Comparison of ENCODE assay signal across 30 cellular contexts in genomic region chr15:73709241-73709640, GRCh38. TPM values are rescaled to one million over a fixed set of nuclear protein-coding genes. Genes with fewer than 3 reads are reported as not detected.
"Had no signal": no experiment of that assay in that cellular context is flagged by ENCODE, and none has a peak within 500 bp of the region (broad histone marks: within the 10 kb centered on the region; RNA-seq: fewer than 3 reads in every experiment).

No MANE protein-coding gene starts in this region.

- H3K27ac Mint-ChIP-seq: activated CD8-positive, alpha-beta T cell treated with anti-CD3 and anti-CD28 coated beads for 36 hours; activated naive CD4-positive, alpha-beta T cell treated with anti-CD3 and anti-CD28 coated beads, Interleukin-2, amount 50 U/mL, for 24 hours; activated naive CD8-positive, alpha-beta T cell treated with anti-CD3 and anti-CD28 coated beads for 36 hours; activated naive CD8-positive, alpha-beta T cell treated with anti-CD3 and anti-CD28 coated beads, Interleukin-2, amount 50 U/mL, for 24 hours; activated T-helper 17 cell treated with anti-CD3 and anti-CD28 coated beads, Interleukin-2, amount 50 U/mL, for 72 hours had no signal

- H3K27me3 ChIP-seq: adrenal gland, body of pancreas had no signal

- H3K27ac ChIP-seq: adrenal gland, body of pancreas had no signal

- ATAC-seq: activated CD8-positive, alpha-beta T cell treated with anti-CD3 and anti-CD28 coated beads for 36 hours; activated naive CD8-positive, alpha-beta T cell treated with anti-CD3 and anti-CD28 coated beads, Interleukin-2, amount 50 U/mL, for 24 hours; activated T-cell treated with anti-CD3 and anti-CD28 coated beads, Interleukin-2, amount 50 U/mL, for 4 hours; activated T-helper 17 cell treated with anti-CD3 and anti-CD28 coated beads, Interleukin-2, amount 50 U/mL, for 72 hours; body of pancreas; esophagus mucosa; WTC11 had no signal

- H3K4me3 ChIP-seq: adrenal gland, body of pancreas had no signal

- H3K4me3 Mint-ChIP-seq: activated CD8-positive, alpha-beta T cell treated with anti-CD3 and anti-CD28 coated beads for 36 hours; activated naive CD4-positive, alpha-beta T cell treated with anti-CD3 and anti-CD28 coated beads, Interleukin-2, amount 50 U/mL, for 24 hours; activated naive CD8-positive, alpha-beta T cell treated with anti-CD3 and anti-CD28 coated beads for 36 hours; activated naive CD8-positive, alpha-beta T cell treated with anti-CD3 and anti-CD28 coated beads, Interleukin-2, amount 50 U/mL, for 24 hours; activated T-cell treated with anti-CD3 and anti-CD28 coated beads, Interleukin-2, amount 50 U/mL, for 4 hours; activated T-helper 17 cell treated with anti-CD3 and anti-CD28 coated beads, Interleukin-2, amount 50 U/mL, for 72 hours; WTC11 had no signal

- FAIRE-seq: colon, endometrium, frontal cortex had no signal

- H3K9me3 Mint-ChIP-seq: activated CD8-positive, alpha-beta T cell treated with anti-CD3 and anti-CD28 coated beads for 36 hours; activated naive CD4-positive, alpha-beta T cell treated with anti-CD3 and anti-CD28 coated beads, Interleukin-2, amount 50 U/mL, for 24 hours; activated naive CD8-positive, alpha-beta T cell treated with anti-CD3 and anti-CD28 coated beads for 36 hours; activated naive CD8-positive, alpha-beta T cell treated with anti-CD3 and anti-CD28 coated beads, Interleukin-2, amount 50 U/mL, for 24 hours; activated T-cell treated with anti-CD3 and anti-CD28 coated beads, Interleukin-2, amount 50 U/mL, for 4 hours; activated T-helper 17 cell treated with anti-CD3 and anti-CD28 coated beads, Interleukin-2, amount 50 U/mL, for 72 hours; WTC11 had no signal

- H3K4me1 ChIP-seq: body of pancreas had no signal

- DNase-seq: activated CD4-positive, alpha-beta T cell treated with anti-CD3 and anti-CD28 coated beads for 1 hour; activated CD4-positive, alpha-beta T cell treated with anti-CD3 and anti-CD28 coated beads for 4 hours; activated CD4-positive, alpha-beta T cell treated with anti-CD3 and anti-CD28 coated beads, Interleukin-2, amount 50 U/mL, for 1 hour; activated CD4-positive, alpha-beta T cell treated with anti-CD3 and anti-CD28 coated beads, Interleukin-2, amount 50 U/mL, for 48 hours; activated CD8-positive, alpha-beta memory T cell treated with anti-CD3 and anti-CD28 coated beads for 24 hours; activated CD8-positive, alpha-beta T cell treated with anti-CD3 and anti-CD28 coated beads for 36 hours; activated effector memory CD4-positive, alpha-beta T cell treated with Interleukin-2 at 50 U/mL for 16 hours; activated gamma-delta T cell treated with Interleukin-2 at 50 U/mL for 16 hours; activated naive CD4-positive, alpha-beta T cell treated with Interleukin-2 at 50 U/mL for 16 hours; activated naive CD8-positive, alpha-beta T cell treated with anti-CD3 and anti-CD28 coated beads for 36 hours; activated naive CD8-positive, alpha-beta T cell treated with anti-CD3 and anti-CD28 coated beads, Interleukin-2, amount 50 U/mL, for 24 hours; activated T-cell treated with anti-CD3 and anti-CD28 coated beads, Interleukin-2, amount 50 U/mL, for 4 hours; adrenal gland; amygdala; aorta; body of pancreas; caudate nucleus; cortex of kidney; effector CD8-positive, alpha-beta T cell; foreskin fibroblast; head of caudate nucleus; T-helper 1 cell; T-helper 2 cell had no signal

- H3K36me3 Mint-ChIP-seq: activated naive CD4-positive, alpha-beta T cell treated with anti-CD3 and anti-CD28 coated beads, Interleukin-2, amount 50 U/mL, for 24 hours; activated naive CD8-positive, alpha-beta T cell treated with anti-CD3 and anti-CD28 coated beads for 36 hours had no signal

- H3K4me1 Mint-ChIP-seq: activated naive CD4-positive, alpha-beta T cell treated with anti-CD3 and anti-CD28 coated beads, Interleukin-2, amount 50 U/mL, for 24 hours; activated naive CD8-positive, alpha-beta T cell treated with anti-CD3 and anti-CD28 coated beads for 36 hours; activated naive CD8-positive, alpha-beta T cell treated with anti-CD3 and anti-CD28 coated beads, Interleukin-2, amount 50 U/mL, for 24 hours; activated T-helper 17 cell treated with anti-CD3 and anti-CD28 coated beads, Interleukin-2, amount 50 U/mL, for 72 hours; WTC11 had no signal

- H3K9me3 ChIP-seq: adrenal gland, body of pancreas had no signal

RNA-seq across cellular contexts. Expression of gene INSYN1, which starts 43.9 kb away (rescaled TPM):
- total RNA-seq: activated CD8-positive, alpha-beta T cell treated with anti-CD3 and anti-CD28 coated beads for 36 hours; activated naive CD8-positive, alpha-beta T cell treated with anti-CD3 and anti-CD28 coated beads for 36 hours; activated T-cell treated with anti-CD3 and anti-CD28 coated beads, Interleukin-2, amount 50 U/mL, for 4 hours; activated T-helper 17 cell treated with anti-CD3 and anti-CD28 coated beads, Interleukin-2, amount 50 U/mL, for 72 hours had no signal
